Comparison of ENCODE assay signal across 8 cellular contexts in genomic region chr20:4720121-4720976, GRCh38. TPM values are rescaled to one million over a fixed set of nuclear protein-coding genes. Genes with fewer than 3 reads are reported as not detected.
A peak's percentile ranks its signal among the peaks of the same experiment; 100 is the strongest.
DNase-seq lines count a peak whose midpoint lies in the region; ATAC-seq, FAIRE-seq and TF ChIP-seq lines count a peak whose summit lies in the region.

No MANE protein-coding gene starts in this region.

- H4K20me1 ChIP-seq in mammary epithelial cell (ENCODE audit: insufficient read depth, low read length): no peaks in the 10 kb centered on the region

- intact Hi-C loops in mammary epithelial cell (cut with micrococcal nuclease): loop anchor here (1.0 to 5.0 kb wide), 4 partner anchors 54 to 468 kb away; no protein-coding TSS in a partner anchor

- dilution Hi-C loops in mammary epithelial cell (cut with HindIII; ENCODE audit: low sequenced_read_pairs): loop anchor here (5.0 kb wide), 1 partner anchor 88 kb away; no protein-coding TSS in a partner anchor

- no peaks in the 10 kb centered on the region for H3K27me3 ChIP-seq in WERI-Rb-1 (ENCODE audit: insufficient read depth, low read depth, severe bottlenecking)
- no peaks in the 10 kb centered on the region for H3K27me3 ChIP-seq in mammary epithelial cell (ENCODE audit: insufficient read depth, low read length)

- in situ Hi-C loops in mammary epithelial cell (cut with MboI; ENCODE audit: low sequenced_read_pairs in 2 of 2): loop anchor here in 1 of 2 donors (10.0 kb wide), 1 partner anchor 466 kb away; no protein-coding TSS in a partner anchor

- no peaks in the 10 kb centered on the region for H3K79me2 ChIP-seq in mammary epithelial cell (ENCODE audit: insufficient read depth, low read length)

- H3K27ac ChIP-seq in WERI-Rb-1: peak overlapping the region; percentile 41
- no peak overlapping the region for H3K27ac ChIP-seq in mammary epithelial cell (ENCODE audit: insufficient read depth, low read depth, low read length)

- peak overlapping the region; percentile 29 for H3K4me2 ChIP-seq in mammary epithelial cell (ENCODE audit: insufficient read depth, low read depth, low read length)

- H3K9ac ChIP-seq in mammary epithelial cell (ENCODE audit: insufficient read depth, low read length): no peak overlapping the region

- peak; percentile 73 for TF ChIP-seq CTCF in WERI-Rb-1 (IDR thresholded peaks at IDR 0.05; ENCODE audit: low read depth, low read length)
- TF ChIP-seq CTCF in mammary epithelial cell (conservative IDR thresholded peaks at IDR 0.05 in 1 of 2, IDR thresholded peaks at IDR 0.05 in 1 of 2; ENCODE audit: extremely low read depth in 1 of 2, insufficient read depth in 1 of 2, low read depth in 1 of 2, low read length in 2 of 2): peak; percentile 67 to 78

- H3K9me3 ChIP-seq in WERI-Rb-1 (ENCODE audit: severe bottlenecking) (no peaks in the 10 kb centered on the region), mammary epithelial cell (replicated peaks; ENCODE audit: insufficient read depth, low read length) (no peaks in the 10 kb centered on the region)

- DNase-seq in NCI-H2029 treated with DMSO at 0.1 percent for 48 hours (lab: John Stamatoyannopoulos, UW): peak; percentile 26
- peak; percentile 75 for DNase-seq in WERI-Rb-1
- peak; percentile 46 for DNase-seq in mammary epithelial cell
- peak; percentile 77 for DNase-seq in stimulated activated CD4-positive, alpha-beta T cell treated with anti-CD3 and anti-CD28 coated beads, Interleukin-15, amount 100 ng/mL, for 24 hours

- CTCF ChIA-PET in mammary epithelial cell (lab: Charles Lee; ENCODE audit: low non-redundant PET): interaction anchor here (0.6 to 0.8 kb wide), 2 partner anchors 58 to 107 kb away, joined by 3 read pairs; no protein-coding TSS in a partner anchor

- H3K4me3 ChIP-seq in WERI-Rb-1 (ENCODE audit: low read depth, low read length): no peak overlapping the region
- no peak overlapping the region for H3K4me3 ChIP-seq in mammary epithelial cell (replicated peaks in 1 of 3; ENCODE audit: insufficient read depth in 1 of 3, low read depth in 2 of 3, low read length in 3 of 3)

- ATAC-seq in GM18499 (IDR thresholded peaks at IDR 0.05; ENCODE audit: insufficient read depth, unreplicated experiment) (peak; percentile 93), HG02943 (IDR thresholded peaks at IDR 0.05; ENCODE audit: low read depth, unreplicated experiment) (peak; percentile 93)

- 32% methylated on average over 13 of the region's 15 CpGs for WGBS in mammary epithelial cell (ENCODE audit: low coverage, missing lambda C conversion rate)

- peak overlapping the region; percentile 52 for H2AFZ ChIP-seq in mammary epithelial cell (ENCODE audit: low read depth, low read length)

- BruUV-seq in mammary epithelial cell (replicated peaks; lab: Mats Ljungman, UMichigan): no TSS peak

- H3K36me3 ChIP-seq in WERI-Rb-1: no peaks in the 10 kb centered on the region
- H3K36me3 ChIP-seq in mammary epithelial cell (ENCODE audit: insufficient read depth, low read length): no peaks in the 10 kb centered on the region

- FAIRE-seq in A204.1 (lab: Jason Lieb, UNC) (peak; percentile 94), islet of Langerhans (lab: Jason Lieb, UNC) (peak; percentile 41)

- H3K4me1 ChIP-seq in mammary epithelial cell (ENCODE audit: insufficient read depth, low read length): peaks cover 5% of the 10 kb centered on the region

RNA-seq across cellular contexts. Expression of gene PRND, which starts 1.4 kb away (rescaled TPM):
- not detected for total RNA-seq in mammary epithelial cell
- polyA plus RNA-seq in mammary epithelial cell: not detected
- polyA minus RNA-seq in mammary epithelial cell: not detected

RNA-seq across cellular contexts. Expression of gene PRNP, which starts 34.1 kb away (rescaled TPM):
- 100 to 1,000 TPM; 676 to 841 TPM for total RNA-seq in mammary epithelial cell
- 1,147 TPM for polyA plus RNA-seq in mammary epithelial cell
- polyA minus RNA-seq in mammary epithelial cell: 442 TPM

Comparison
In these comparisons a context has a peak if more than half of its experiments do, and no peak if none do; other contexts are left out.
1. DNase-seq: peak in every context shown above with its lines; median percentile 77 in stimulated activated CD4-positive, alpha-beta T cell treated with anti-CD3 and anti-CD28 coated beads, Interleukin-15, amount 100 ng/mL, for 24 hours; 75 in WERI-Rb-1; 46 in mammary epithelial cell; 26 in NCI-H2029 treated with DMSO at 0.1 percent for 48 hours.